In genomic region chr12:42422785-42423184, GRCh38 we compare ENCODE assay signal across 15 cellular contexts.
A peak's percentile ranks its signal among the peaks of the same experiment; 100 is the strongest.
DNase-seq lines count a peak whose midpoint lies in the region; ATAC-seq and TF ChIP-seq lines count a peak whose summit lies in the region.
"Had no signal": no experiment of that assay in that cellular context is flagged by ENCODE, and none has a peak within 500 bp of the region (broad histone marks: within the 10 kb centered on the region; RNA-seq: fewer than 3 reads in every experiment).

No MANE protein-coding gene starts in this region.

- 0 out of 2 replicates have a peak, but pooled peaks cover 3% of the 10 kb centered on the region for H3K36me3 ChIP-seq in ACC112 (ENCODE audit: insufficient read depth, low read length)
- H3K36me3 ChIP-seq: breast epithelium had no signal

- peaks cover 34% of the 10 kb centered on the region for H3K4me1 ChIP-seq in ACC112 (ENCODE audit: control insufficient read depth, insufficient read depth, low read length, unreplicated experiment)
- H3K4me1 ChIP-seq: breast epithelium had no signal

- no peaks in the 10 kb centered on the region for H3K27me3 ChIP-seq in ACC112 (ENCODE audit: insufficient read depth, low read length)
- H3K27me3 ChIP-seq: breast epithelium, foreskin keratinocyte had no signal

- no peaks in the 10 kb centered on the region for H3K79me2 ChIP-seq in ACC112 (ENCODE audit: control insufficient read depth, insufficient read depth, low read length, unreplicated experiment)

- no peak for DNase-seq in coronary artery (ENCODE audit: low spot score)
- no peak for DNase-seq in NCI-H187 treated with DMSO at 0.1 percent for 48 hours (lab: John Stamatoyannopoulos, UW)
- DNase-seq in pons (ENCODE audit: low spot score) = no peak
- no peak for DNase-seq in effector CD8-positive, alpha-beta T cell (lab: John Stamatoyannopoulos, UW)
- no peak for DNase-seq in DMS 273 treated with DMSO at 0.1 percent for 48 hours (lab: John Stamatoyannopoulos, UW)
- DNase-seq: effector memory CD8-positive, alpha-beta T cell; foreskin keratinocyte; RPMI8226; stimulated activated CD4-positive, alpha-beta T cell treated with anti-CD3 and anti-CD28 coated beads, Interleukin-1b, Interleukin-23, amount 100 ng/mL, for 48 hours had no signal

- ATAC-seq in GM18519 (IDR thresholded peaks at IDR 0.05; ENCODE audit: low FRiP score, unreplicated experiment) (peak; percentile 53), HG03159 (IDR thresholded peaks at IDR 0.05; ENCODE audit: unreplicated experiment) (peak; percentile 48)
- ATAC-seq: effector memory CD8-positive, alpha-beta T cell; foreskin keratinocyte; natural killer cell treated with Interleukin-12 subunit alpha and Interleukin-12 subunit beta and Interleukin-15 and Interleukin-18, amount 100 ng/mL, for 72 hours had no signal

- H3K27ac ChIP-seq in ACC112 (ENCODE audit: low read depth, low read length) = peak overlapping the region; percentile 80
- peak overlapping the region; percentile 27 to 62 for H3K27ac ChIP-seq in coronary artery
- H3K27ac ChIP-seq: breast epithelium, foreskin keratinocyte had no signal

- H3K4me3 ChIP-seq in ACC112 (ENCODE audit: low read depth, low read length) = peak overlapping the region; percentile 38; the same call in 1 of the 2 replicates
- peak overlapping the region; percentile 4 for H3K4me3 ChIP-seq in coronary artery
- H3K4me3 ChIP-seq: breast epithelium, lung had no signal

- no peak for TF ChIP-seq CTCF in coronary artery (IDR thresholded peaks at IDR 0.05)

- no peak overlapping the region for H2AFZ ChIP-seq in ACC112 (ENCODE audit: low read length, unreplicated experiment)
